1 cellular context compared by ENCODE assay signal in genomic region chr20:51366155-51366886, GRCh38.
TF ChIP-seq lines count a peak whose summit lies in the region.

No MANE protein-coding gene starts in this region.

TF ChIP-seq in GM23338, 12 proteins besides CTCF, POLR2A, EP300 and RAD21 (continued from another document):
- TF ChIP-seq ZNF462 (CRISPR knock-in tag; IDR thresholded peaks at IDR 0.05) = no peak
- TF ChIP-seq STAT1 (IDR thresholded peaks at IDR 0.05; ENCODE audit: unreplicated experiment) = no peak
- TF ChIP-seq ZNF331 (CRISPR knock-in tag; IDR thresholded peaks at IDR 0.05; ENCODE audit: low read depth) = no peak
- TF ChIP-seq ETS1 (IDR thresholded peaks at IDR 0.05) = no peak
- no peak for TF ChIP-seq JUNB (IDR thresholded peaks at IDR 0.05; ENCODE audit: unreplicated experiment)
- no peak for TF ChIP-seq POLR2AphosphoS5 (IDR thresholded peaks at IDR 0.05; ENCODE audit: low read depth)
TF ChIP-seq in GM23338: peak in this region for 0.
